ENCODE assay signal across 8 cellular contexts in genomic region chr14:50311337-50311973, GRCh38. TPM values are rescaled to one million over a fixed set of nuclear protein-coding genes. Genes with fewer than 3 reads are reported as not detected.
DNase-seq lines count a peak whose midpoint lies in the region; ATAC-seq and TF ChIP-seq lines count a peak whose summit lies in the region.

No MANE protein-coding gene starts in this region.

- TF ChIP-seq CTCF in activated CD8-positive, alpha-beta T cell treated with anti-CD3 and anti-CD28 coated beads for 36 hours (IDR thresholded peaks at IDR 0.05), result peak; percentile 52

- H3K27ac ChIP-seq in HUES64 (ENCODE audit: low read depth, low read length) (peak overlapping the region; percentile 97; the same call in 1 of the 2 replicates), iPS-18a (ENCODE audit: low read length) (peak overlapping the region; percentile 4)

- H3K4me1 Mint-ChIP-seq in activated CD8-positive, alpha-beta T cell treated with anti-CD3 and anti-CD28 coated beads for 36 hours (ENCODE audit: low read depth), result peaks cover 29% of the 10 kb centered on the region
- H3K4me1 Mint-ChIP-seq in stimulated activated effector memory CD8-positive, alpha-beta T cell treated with anti-CD3 and anti-CD28 coated beads, Interleukin-12 subunit alpha, Interleukin-12 subunit beta, amount 100 ng/mL, for 72 hours, result peaks cover 33% of the 10 kb centered on the region

- H3K4me1 ChIP-seq in HUES64 (ENCODE audit: insufficient read depth, low read length) (peaks cover 6% of the 10 kb centered on the region; the same call in 1 of the 2 replicates), iPS-18a (ENCODE audit: control insufficient read depth, low read depth, low read length) (peaks cover 12% of the 10 kb centered on the region)

- ATAC-seq in activated CD8-positive, alpha-beta T cell treated with anti-CD3 and anti-CD28 coated beads for 36 hours, result no peak
- ATAC-seq in stimulated activated effector memory CD8-positive, alpha-beta T cell treated with anti-CD3 and anti-CD28 coated beads, Interleukin-12 subunit alpha, Interleukin-12 subunit beta, amount 100 ng/mL, for 72 hours, result no peak
- ATAC-seq in GM18511 (IDR thresholded peaks at IDR 0.05; ENCODE audit: unreplicated experiment), result no peak

- intact Hi-C loops in activated CD8-positive, alpha-beta T cell treated with anti-CD3 and anti-CD28 coated beads for 36 hours (cut with micrococcal nuclease), result loop anchor here (5.0 kb wide), 1 partner anchor 79 kb away; the partner anchor contains the start of gene SOS2

- H3K36me3 ChIP-seq in HUES64 (ENCODE audit: insufficient read depth, low read length) (peaks cover 7% of the 10 kb centered on the region), iPS-18a (ENCODE audit: control insufficient read depth, low read depth, low read length) (no peaks in the 10 kb centered on the region)

- POLR2A ChIA-PET in activated CD8-positive, alpha-beta T cell treated with anti-CD3 and anti-CD28 coated beads for 36 hours (lab: Charles Lee), result interaction anchor here (0.6 to 2.3 kb wide), 8 partner anchors 8 to 677 kb away, joined by 3 to 18 read pairs (median 4); partner anchors contain the start of genes SAV1 and SOS2

- H3K9ac ChIP-seq in HUES64 (ENCODE audit: low read depth, low read length), result peak overlapping the region; percentile 83
- H3K9ac ChIP-seq in iPS-18a (ENCODE audit: low read length), result peak overlapping the region; percentile 81

- peak overlapping the region; percentile 88 for H3K4me3 Mint-ChIP-seq in activated CD8-positive, alpha-beta T cell treated with anti-CD3 and anti-CD28 coated beads for 36 hours
- H3K4me3 Mint-ChIP-seq in stimulated activated effector memory CD8-positive, alpha-beta T cell treated with anti-CD3 and anti-CD28 coated beads, Interleukin-12 subunit alpha, Interleukin-12 subunit beta, amount 100 ng/mL, for 72 hours, result peak overlapping the region; percentile 88

- H3K9me3 ChIP-seq in HUES64 (ENCODE audit: insufficient read depth, low read depth, low read length), result peaks cover 12% of the 10 kb centered on the region; the same call in 1 of the 2 replicates
- H3K9me3 ChIP-seq in iPS-18a (ENCODE audit: control insufficient read depth, low read depth, low read length), result no peaks in the 10 kb centered on the region

- CTCF ChIA-PET in activated CD8-positive, alpha-beta T cell treated with anti-CD3 and anti-CD28 coated beads for 36 hours (lab: Charles Lee), result interaction anchor here (1.2 to 3.2 kb wide), 4 partner anchors 10 to 450 kb away, joined by 3 to 35 read pairs (median 4); no protein-coding TSS in a partner anchor

- H3K27me3 ChIP-seq in HUES64 (ENCODE audit: insufficient read depth, low read length) (no peaks in the 10 kb centered on the region), iPS-18a (ENCODE audit: control insufficient read depth, insufficient read depth, low read length) (no peaks in the 10 kb centered on the region)

- H3K27me3 Mint-ChIP-seq in activated CD8-positive, alpha-beta T cell treated with anti-CD3 and anti-CD28 coated beads for 36 hours, result no peaks in the 10 kb centered on the region

- H3K27ac Mint-ChIP-seq in activated CD8-positive, alpha-beta T cell treated with anti-CD3 and anti-CD28 coated beads for 36 hours, result peak overlapping the region; percentile 98
- H3K27ac Mint-ChIP-seq in stimulated activated effector memory CD8-positive, alpha-beta T cell treated with anti-CD3 and anti-CD28 coated beads, Interleukin-12 subunit alpha, Interleukin-12 subunit beta, amount 100 ng/mL, for 72 hours, result peak overlapping the region; percentile 95

- H3K4me3 ChIP-seq in HUES64 (ENCODE audit: low read length) (peak overlapping the region; percentile 67), iPS-18a (ENCODE audit: low read length) (peak overlapping the region; percentile 69)

- H3K36me3 Mint-ChIP-seq in activated CD8-positive, alpha-beta T cell treated with anti-CD3 and anti-CD28 coated beads for 36 hours (ENCODE audit: low read depth), result peaks cover 25% of the 10 kb centered on the region
- peaks cover 30% of the 10 kb centered on the region for H3K36me3 Mint-ChIP-seq in stimulated activated effector memory CD8-positive, alpha-beta T cell treated with anti-CD3 and anti-CD28 coated beads, Interleukin-12 subunit alpha, Interleukin-12 subunit beta, amount 100 ng/mL, for 72 hours

- H3K9me3 Mint-ChIP-seq in activated CD8-positive, alpha-beta T cell treated with anti-CD3 and anti-CD28 coated beads for 36 hours, result peaks cover 8% of the 10 kb centered on the region
- no peaks in the 10 kb centered on the region for H3K9me3 Mint-ChIP-seq in stimulated activated effector memory CD8-positive, alpha-beta T cell treated with anti-CD3 and anti-CD28 coated beads, Interleukin-12 subunit alpha, Interleukin-12 subunit beta, amount 100 ng/mL, for 72 hours

- 5% methylated on average over 17 of the region's 18 CpGs for WGBS in HUES64

- DNase-seq in NCI-H2171 treated with DMSO at 0.1 percent for 48 hours (lab: John Stamatoyannopoulos, UW) (peak; percentile 63), NCI-H2171 (lab: John Stamatoyannopoulos, UW) (no peak), germinal center (ENCODE audit: low spot score) (no peak)
- DNase-seq in activated CD8-positive, alpha-beta T cell treated with anti-CD3 and anti-CD28 coated beads for 36 hours, result peak; percentile 13
- no peak for DNase-seq in stimulated activated effector memory CD8-positive, alpha-beta T cell treated with anti-CD3 and anti-CD28 coated beads, Interleukin-12 subunit alpha, Interleukin-12 subunit beta, amount 100 ng/mL, for 72 hours (ENCODE audit: low spot score in 2 of 2)

RNA-seq across cellular contexts. Expression of gene L2HGDH, which starts 0.6 kb away (rescaled TPM):
- polyA plus RNA-seq in HUES64 (2013, experiment 1 of 2), result 16.9 TPM
- polyA plus RNA-seq in HUES64 (2013, experiment 2 of 2), result 16.1 TPM
- total RNA-seq in activated CD8-positive, alpha-beta T cell treated with anti-CD3 and anti-CD28 coated beads for 36 hours, result 10 to 100 TPM; 18.4 to 18.8 TPM

RNA-seq across cellular contexts. Expression of gene DMAC2L, which starts 0.7 kb away (rescaled TPM):
- 13.0 TPM for polyA plus RNA-seq in HUES64 (2013, experiment 1 of 2)
- 13.7 TPM for polyA plus RNA-seq in HUES64 (2013, experiment 2 of 2)
- 10 to 100 TPM; 15.5 to 17.6 TPM for total RNA-seq in activated CD8-positive, alpha-beta T cell treated with anti-CD3 and anti-CD28 coated beads for 36 hours

Comparison
In these comparisons a context has a peak if more than half of its experiments do, and no peak if none do; other contexts are left out.
1. DNase-seq: peak in NCI-H2171 treated with DMSO at 0.1 percent for 48 hours (single experiment) and activated CD8-positive, alpha-beta T cell treated with anti-CD3 and anti-CD28 coated beads for 36 hours (single experiment); none in NCI-H2171 (single experiment), stimulated activated effector memory CD8-positive, alpha-beta T cell treated with anti-CD3 and anti-CD28 coated beads, Interleukin-12 subunit alpha, Interleukin-12 subunit beta, amount 100 ng/mL, for 72 hours (0 of 2) and germinal center (single experiment).